9 cellular contexts compared by ENCODE assay signal in genomic region chr5:140711794-140712193, GRCh38. TPM values are rescaled to one million over a fixed set of nuclear protein-coding genes. Genes with fewer than 3 reads are reported as not detected.
DNase-seq lines count a peak whose midpoint lies in the region; ATAC-seq and TF ChIP-seq lines count a peak whose summit lies in the region.
"Had no signal": no experiment of that assay in that cellular context is flagged by ENCODE, and none has a peak within 500 bp of the region (broad histone marks: within the 10 kb centered on the region; RNA-seq: fewer than 3 reads in every experiment).

No MANE protein-coding gene starts in this region.

- peak overlapping the region; percentile 91 to 94 for H3K27ac ChIP-seq in mucosa of rectum (ENCODE audit: low read depth in 2 of 2, low read length in 2 of 2)

- H3K36me3 Mint-ChIP-seq in activated naive CD4-positive, alpha-beta T cell treated with anti-CD3 and anti-CD28 coated beads, Interleukin-2, amount 50 U/mL, for 24 hours, result peaks cover 3% of the 10 kb centered on the region
- peaks cover 5% of the 10 kb centered on the region for H3K36me3 Mint-ChIP-seq in activated naive CD8-positive, alpha-beta T cell treated with anti-CD3 and anti-CD28 coated beads, Interleukin-2, amount 50 U/mL, for 24 hours (ENCODE audit: low read depth)
- no peaks in the 10 kb centered on the region for H3K36me3 Mint-ChIP-seq in type B pancreatic cell

- no peak for DNase-seq in activated naive CD4-positive, alpha-beta T cell treated with anti-CD3 and anti-CD28 coated beads, Interleukin-2, amount 50 U/mL, for 16 hours
- no peak for DNase-seq in activated naive CD8-positive, alpha-beta T cell treated with anti-CD3 and anti-CD28 coated beads, Interleukin-2, amount 50 U/mL, for 24 hours
- DNase-seq in type B pancreatic cell (ENCODE audit: extremely low spot score, unreplicated experiment) (no peak), NCI-H2107 (lab: John Stamatoyannopoulos, UW) (no peak)

- no peaks in the 10 kb centered on the region for H3K27me3 Mint-ChIP-seq in activated naive CD4-positive, alpha-beta T cell treated with anti-CD3 and anti-CD28 coated beads, Interleukin-2, amount 50 U/mL, for 24 hours
- H3K27me3 Mint-ChIP-seq in activated naive CD8-positive, alpha-beta T cell treated with anti-CD3 and anti-CD28 coated beads, Interleukin-2, amount 50 U/mL, for 24 hours, result peaks cover 3% of the 10 kb centered on the region
- H3K27me3 Mint-ChIP-seq in type B pancreatic cell, result peaks cover 10% of the 10 kb centered on the region

- H3K4me3 Mint-ChIP-seq in activated naive CD4-positive, alpha-beta T cell treated with anti-CD3 and anti-CD28 coated beads, Interleukin-2, amount 50 U/mL, for 24 hours, result peak overlapping the region; percentile 95
- peak overlapping the region; percentile 92 for H3K4me3 Mint-ChIP-seq in activated naive CD8-positive, alpha-beta T cell treated with anti-CD3 and anti-CD28 coated beads, Interleukin-2, amount 50 U/mL, for 24 hours
- H3K4me3 Mint-ChIP-seq in type B pancreatic cell, result peak overlapping the region; percentile 93

- ATAC-seq in activated naive CD8-positive, alpha-beta T cell treated with anti-CD3 and anti-CD28 coated beads, Interleukin-2, amount 50 U/mL, for 24 hours, result no peak
- ATAC-seq in HG02973 (IDR thresholded peaks at IDR 0.05; ENCODE audit: unreplicated experiment), result no peak
- ATAC-seq in GM21576 (IDR thresholded peaks at IDR 0.05; ENCODE audit: unreplicated experiment), result no peak

- H3K4me3 ChIP-seq in mucosa of rectum (ENCODE audit: low read length in 2 of 2), result peak overlapping the region; percentile 81 to 90

- H3K4me1 Mint-ChIP-seq in activated naive CD4-positive, alpha-beta T cell treated with anti-CD3 and anti-CD28 coated beads, Interleukin-2, amount 50 U/mL, for 24 hours, result peaks cover 30% of the 10 kb centered on the region
- peaks cover 21% of the 10 kb centered on the region for H3K4me1 Mint-ChIP-seq in activated naive CD8-positive, alpha-beta T cell treated with anti-CD3 and anti-CD28 coated beads, Interleukin-2, amount 50 U/mL, for 24 hours
- H3K4me1 Mint-ChIP-seq in type B pancreatic cell (ENCODE audit: unreplicated experiment), result peaks cover 10% of the 10 kb centered on the region

- H3K27ac Mint-ChIP-seq in activated naive CD4-positive, alpha-beta T cell treated with anti-CD3 and anti-CD28 coated beads, Interleukin-2, amount 50 U/mL, for 24 hours, result peak overlapping the region; percentile 80
- H3K27ac Mint-ChIP-seq in activated naive CD8-positive, alpha-beta T cell treated with anti-CD3 and anti-CD28 coated beads, Interleukin-2, amount 50 U/mL, for 24 hours, result peak overlapping the region; percentile 19
- peak overlapping the region; percentile 100 for H3K27ac Mint-ChIP-seq in type B pancreatic cell

- H3K36me3 ChIP-seq in mucosa of rectum (ENCODE audit: control insufficient read depth in 2 of 2, insufficient read depth in 2 of 2, low read length in 2 of 2), result peaks cover 0 to 9% of the 10 kb centered on the region in 2 donors

- H3K27me3 ChIP-seq in mucosa of rectum (ENCODE audit: control insufficient read depth in 2 of 2, insufficient read depth in 2 of 2, low read length in 2 of 2), result no peaks in the 10 kb centered on the region

- H3K4me1 ChIP-seq in mucosa of rectum (ENCODE audit: control insufficient read depth in 2 of 2, insufficient read depth in 2 of 2, low read length in 2 of 2), result peaks cover 0 to 2% of the 10 kb centered on the region in 2 donors

- peak overlapping the region; percentile 79 to 88 for H3K9ac ChIP-seq in mucosa of rectum (ENCODE audit: low read depth in 1 of 2, low read length in 2 of 2)

- H3K9me3 ChIP-seq in mucosa of rectum (ENCODE audit: control insufficient read depth in 2 of 2, low read length in 2 of 2), result no peaks in the 10 kb centered on the region

- no peaks in the 10 kb centered on the region for H3K9me3 Mint-ChIP-seq in activated naive CD4-positive, alpha-beta T cell treated with anti-CD3 and anti-CD28 coated beads, Interleukin-2, amount 50 U/mL, for 24 hours
- no peaks in the 10 kb centered on the region for H3K9me3 Mint-ChIP-seq in activated naive CD8-positive, alpha-beta T cell treated with anti-CD3 and anti-CD28 coated beads, Interleukin-2, amount 50 U/mL, for 24 hours
- no peaks in the 10 kb centered on the region for H3K9me3 Mint-ChIP-seq in type B pancreatic cell

- no peak for TF ChIP-seq CTCF in type B pancreatic cell (conservative IDR thresholded peaks at IDR 0.05)

RNA-seq across cellular contexts. Expression of gene ZMAT2, which starts 11.5 kb away (rescaled TPM):
- total RNA-seq in type B pancreatic cell (ENCODE audit: low replicate concordance), result 57.4 and 59.0 TPM in 2 replicates

RNA-seq across cellular contexts. Expression of gene HARS2, which starts 20.5 kb away (rescaled TPM):
- total RNA-seq in type B pancreatic cell (ENCODE audit: low replicate concordance), result 35.3 and 39.3 TPM in 2 replicates

RNA-seq across cellular contexts. Expression of gene HARS1, which starts 20.6 kb away (rescaled TPM):
- 55.3 and 67.7 TPM in 2 replicates for total RNA-seq in type B pancreatic cell (ENCODE audit: low replicate concordance)

RNA-seq across cellular contexts. Expression of gene DND1, which starts 38.4 kb away (rescaled TPM):
- 1.6 and 2.6 TPM in 2 replicates for total RNA-seq in type B pancreatic cell (ENCODE audit: low replicate concordance)
- total RNA-seq: skeletal muscle tissue had no signal

RNA-seq across cellular contexts. Expression of gene WDR55, which starts 47.1 kb away (rescaled TPM):
- 29.4 and 32.4 TPM in 2 replicates for total RNA-seq in type B pancreatic cell (ENCODE audit: low replicate concordance)

Comparison
In these comparisons a context has a peak if more than half of its experiments do, and no peak if none do; other contexts are left out.
1. H3K27ac Mint-ChIP-seq: peak in every context shown above with its lines; median percentile 100 in type B pancreatic cell; 80 in activated naive CD4-positive, alpha-beta T cell treated with anti-CD3 and anti-CD28 coated beads, Interleukin-2, amount 50 U/mL, for 24 hours; 19 in activated naive CD8-positive, alpha-beta T cell treated with anti-CD3 and anti-CD28 coated beads, Interleukin-2, amount 50 U/mL, for 24 hours.